In the genomic region with DNA sequence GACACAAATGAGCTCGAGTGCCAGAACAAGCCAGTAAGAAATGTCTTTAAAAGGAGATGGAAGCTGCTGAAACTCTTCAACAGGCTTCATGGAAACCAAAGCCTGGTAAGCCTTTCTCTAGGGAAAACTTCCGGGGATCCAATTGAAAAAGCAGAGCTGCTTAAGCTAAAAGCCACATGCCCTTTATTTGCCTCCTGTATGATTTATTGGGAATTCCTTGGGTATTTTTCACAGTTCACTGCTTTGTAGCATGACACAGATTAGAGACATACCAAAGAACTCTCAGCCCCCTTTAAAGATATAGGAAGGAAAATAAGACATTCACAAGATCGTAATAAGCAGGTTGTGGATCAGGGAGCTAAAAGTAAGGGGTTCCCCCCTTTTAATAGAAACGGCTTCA, we compare ENCODE assay signal across 24 cellular contexts.
"Had no signal": no experiment of that assay in that cellular context is flagged by ENCODE, and none has a peak within 500 bp of the region (broad histone marks: within the 10 kb centered on the region; RNA-seq: fewer than 3 reads in every experiment).

No MANE protein-coding gene starts in this region.

- DNase-seq: cerebellar nuclear complex; cortex of kidney; effector memory CD8-positive, alpha-beta T cell; erythroblast; gastrocnemius medialis; heart left ventricle; left colon; mesenchymal stem cell; mucosa of descending colon; naive B cell; pancreas; right cardiac atrium; sigmoid colon; stimulated activated CD4-positive, alpha-beta T cell treated with anti-CD3 and anti-CD28 coated beads, Interleukin-2, amount 100 ng/mL, for 24 hours; stimulated activated CD4-positive, alpha-beta T cell treated with anti-CD3 and anti-CD28 coated beads, Interleukin-4, amount 100 ng/mL, for 24 hours; stimulated activated naive CD8-positive, alpha-beta T cell treated with anti-CD3 and anti-CD28 coated beads, Interleukin-15, Interleukin-2, amounts not matched to agents 100 U/mL and 50 U/mL, for 24 hours; upper lobe of left lung had no signal

- H3K9me3 ChIP-seq: gastrocnemius medialis, heart left ventricle, mucosa of descending colon, neutrophil, pancreas, sigmoid colon, thoracic aorta, tibial nerve, upper lobe of left lung had no signal

- H3K4me1 ChIP-seq: gastrocnemius medialis, heart left ventricle, pancreas, tibial nerve, upper lobe of left lung had no signal

- H3K27me3 ChIP-seq: gastrocnemius medialis, sigmoid colon, upper lobe of left lung had no signal

- ATAC-seq: effector memory CD8-positive, alpha-beta T cell; gastrocnemius medialis; heart left ventricle; left colon; mucosa of descending colon; natural killer cell treated with Interleukin-12 subunit alpha and Interleukin-12 subunit beta and Interleukin-15 and Interleukin-18, amount 100 ng/mL, for 72 hours; pancreas; right cardiac atrium; stimulated activated memory B cell treated with anti-CD40 and anti-IgM and Interleukin-4, amounts not matched to agents 10 μg/mL and 1 μg/mL and 100 μg/mL, for 72 hours; stimulated activated naive CD8-positive, alpha-beta T cell treated with anti-CD3 and anti-CD28 coated beads, Interleukin-15, Interleukin-2, amounts not matched to agents 100 U/mL and 50 U/mL, for 24 hours had no signal

- H3K27ac ChIP-seq: gastrocnemius medialis, heart left ventricle, hepatocyte, neutrophil, pancreas, thoracic aorta, tibial nerve, upper lobe of left lung had no signal

- H3K4me3 ChIP-seq: gastrocnemius medialis, heart left ventricle, hepatocyte, lung, mucosa of descending colon, pancreas, sigmoid colon, thoracic aorta, tibial nerve, upper lobe of left lung had no signal

- H3K36me3 ChIP-seq: gastrocnemius medialis, heart left ventricle, neutrophil, pancreas, sigmoid colon, thoracic aorta, tibial nerve, upper lobe of left lung had no signal
